In the genomic region with DNA sequence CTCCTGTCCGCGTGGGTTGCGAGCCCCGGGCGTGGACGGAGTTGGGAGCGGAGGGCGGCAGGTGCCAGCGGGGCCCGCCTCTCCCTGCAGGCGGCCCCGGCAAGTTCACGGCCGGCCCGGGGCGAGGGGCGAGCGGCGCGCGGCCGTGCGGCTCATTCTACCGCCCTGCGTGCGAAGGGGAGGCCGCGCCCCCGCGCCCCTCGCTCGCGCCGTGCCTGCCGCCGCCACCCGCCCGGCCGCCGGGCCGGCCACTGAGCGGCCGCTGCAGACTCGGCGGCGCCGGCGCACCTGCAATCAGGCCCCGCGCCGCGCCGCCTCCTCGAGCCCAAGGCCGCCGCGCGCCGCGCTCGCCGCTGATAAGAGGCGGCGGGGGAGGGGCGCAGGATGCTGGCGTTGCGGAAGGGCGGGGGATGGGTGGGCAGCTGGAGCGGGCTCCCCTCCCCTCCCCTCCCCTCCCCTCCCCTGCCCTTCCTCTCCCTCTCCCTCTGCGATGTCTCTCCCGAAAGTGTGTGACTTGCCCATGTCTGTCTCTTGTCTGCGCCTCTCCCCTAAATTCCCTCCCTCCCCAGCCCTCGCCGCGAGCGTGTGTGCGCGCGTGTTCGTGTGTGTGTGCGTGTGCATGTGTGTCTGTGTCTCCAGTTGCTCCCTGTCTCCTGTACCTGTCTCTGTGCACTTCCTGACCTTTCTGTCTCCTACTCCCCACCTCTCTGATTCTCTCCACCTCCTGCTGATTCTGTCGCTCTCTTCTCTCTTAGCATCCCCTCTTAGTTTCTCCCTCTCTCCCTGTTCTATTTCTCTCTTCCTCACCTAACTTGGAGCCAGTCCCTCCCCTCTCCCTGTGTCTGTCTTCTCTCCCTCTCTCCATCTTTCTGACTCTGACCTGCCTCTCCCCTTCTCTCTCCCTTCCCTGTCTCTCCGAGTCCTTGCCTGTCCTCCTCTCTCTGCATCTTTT, we compare ENCODE assay signal across 8 cellular contexts.
A peak's percentile ranks its signal among the peaks of the same experiment; 100 is the strongest.
DNase-seq lines count a peak whose midpoint lies in the region; ATAC-seq, FAIRE-seq and TF ChIP-seq lines count a peak whose summit lies in the region.

No MANE protein-coding gene starts in this region.

- H3K4me3 ChIP-seq in A673 (ENCODE audit: low read depth, low read length, poor library complexity, severe bottlenecking), result no peak overlapping the region
- peak overlapping the region; percentile 77 for H3K4me3 ChIP-seq in endodermal cell (ENCODE audit: low read length)

- H3K9ac ChIP-seq in endodermal cell (ENCODE audit: extremely low read depth, low read length, poor library complexity, severe bottlenecking), result no peak overlapping the region

- DNase-seq in A673 (ENCODE audit: low spot score) (peak; percentile 4), NCI-H526 (lab: John Stamatoyannopoulos, UW) (peak; percentile 68 to 96), endodermal cell (peak; percentile 91), naive B cell (no peak), T-helper 1 cell (no peak), RCC 7860 (ENCODE audit: low spot score) (no peak)

- intact Hi-C loops in A673 (cut with micrococcal nuclease; ENCODE audit: unreplicated experiment), result no loop called here

- no peak for TF ChIP-seq CTCF in A673 (conservative IDR thresholded peaks at IDR 0.05; ENCODE audit: low read depth, low read length)
- TF ChIP-seq CTCF in endodermal cell (conservative IDR thresholded peaks at IDR 0.05), result no peak

- peak overlapping the region; percentile 59 for H3K4me3 Mint-ChIP-seq in endodermal cell
- peak overlapping the region in 6 of 8 donors; percentile 18 to 90 (median 68) for H3K4me3 Mint-ChIP-seq in naive B cell

- peaks cover 11% of the 10 kb centered on the region for H3K27me3 ChIP-seq in A673 (replicated peaks; ENCODE audit: insufficient read depth, low read depth, low read length, poor library complexity)
- peaks cover 22% of the 10 kb centered on the region for H3K27me3 ChIP-seq in endodermal cell (ENCODE audit: control insufficient read depth, insufficient read depth, low read length, poor library complexity, severe bottlenecking)

- peak; percentile 73 for ATAC-seq in GM19395 (IDR thresholded peaks at IDR 0.05; ENCODE audit: unreplicated experiment)
- no peak for ATAC-seq in naive B cell (ENCODE audit: low read depth in 2 of 2)
- no peak for ATAC-seq in GM19463 (IDR thresholded peaks at IDR 0.05; ENCODE audit: unreplicated experiment)

- H3K4me1 Mint-ChIP-seq in endodermal cell (peaks cover 53% of the 10 kb centered on the region), naive B cell (peaks cover 8 to 16% (median 11%) of the 10 kb centered on the region in 3 donors)

- no peaks in the 10 kb centered on the region for H3K36me3 Mint-ChIP-seq in endodermal cell (ENCODE audit: low read depth)
- H3K36me3 Mint-ChIP-seq in naive B cell, result peaks cover 0 to 11% of the 10 kb centered on the region in 2 donors

- H3K36me3 ChIP-seq in A673 (ENCODE audit: insufficient read depth, low read length, poor library complexity, severe bottlenecking) (no peaks in the 10 kb centered on the region), endodermal cell (ENCODE audit: control insufficient read depth, insufficient read depth, low read length) (no peaks in the 10 kb centered on the region)

- CTCF ChIA-PET in A673 (lab: Charles Lee), result no interaction called here

- BruUV-seq in A673 (replicated peaks; lab: Mats Ljungman, UMichigan), result no TSS peak

- no peaks in the 10 kb centered on the region for H3K4me1 ChIP-seq in A673 (ENCODE audit: insufficient read depth, low read length, poor library complexity, severe bottlenecking)
- peaks cover 6% of the 10 kb centered on the region for H3K4me1 ChIP-seq in endodermal cell (ENCODE audit: control insufficient read depth, insufficient read depth, low read length)

- H3K9me3 ChIP-seq in A673 (ENCODE audit: low read depth, low read length, poor library complexity, severe bottlenecking), result no peaks in the 10 kb centered on the region
- no peaks in the 10 kb centered on the region for H3K9me3 ChIP-seq in endodermal cell (ENCODE audit: control insufficient read depth, low read length)

- H3K27ac ChIP-seq in A673 (ENCODE audit: low read depth, low read length, poor library complexity, severe bottlenecking) (no peak overlapping the region), endodermal cell (ENCODE audit: low read depth, low read length) (no peak overlapping the region)

- H3K9me3 Mint-ChIP-seq in endodermal cell (no peaks in the 10 kb centered on the region), naive B cell (peaks cover 0 to 11% (median 4%) of the 10 kb centered on the region in 7 donors)

- peak overlapping the region; percentile 5 for H3K27ac Mint-ChIP-seq in endodermal cell
- peak overlapping the region in 2 of 6 donors; percentile 3 to 33 for H3K27ac Mint-ChIP-seq in naive B cell

- POLR2A ChIA-PET in A673 (lab: Charles Lee; ENCODE audit: low non-redundant PET), result no interaction called here

- H3K27me3 Mint-ChIP-seq in endodermal cell (ENCODE audit: insufficient read depth) (peaks cover 30% of the 10 kb centered on the region), naive B cell (peaks cover 30 to 52% (median 38%) of the 10 kb centered on the region in 3 donors)

- 2 to 12% methylated on average over 7 to 75 of the region's 83 CpGs for whole genome bisulfite sequencing in endodermal cell (ENCODE audit: insufficient coverage in 1 of 2, insufficient read length in 1 of 2), 2 experiments

- FAIRE-seq in RCC 7860 (lab: Jason Lieb, UNC), result no peak

Comparison
In these comparisons a context has a peak if more than half of its experiments do, and no peak if none do; other contexts are left out.
1. DNase-seq: peak in A673 (single experiment), NCI-H526 (2 of 2) and endodermal cell (single experiment); none in naive B cell (single experiment), T-helper 1 cell (0 of 5) and RCC 7860 (single experiment).